ENCODE assay signal across 10 cellular contexts in the genomic region with DNA sequence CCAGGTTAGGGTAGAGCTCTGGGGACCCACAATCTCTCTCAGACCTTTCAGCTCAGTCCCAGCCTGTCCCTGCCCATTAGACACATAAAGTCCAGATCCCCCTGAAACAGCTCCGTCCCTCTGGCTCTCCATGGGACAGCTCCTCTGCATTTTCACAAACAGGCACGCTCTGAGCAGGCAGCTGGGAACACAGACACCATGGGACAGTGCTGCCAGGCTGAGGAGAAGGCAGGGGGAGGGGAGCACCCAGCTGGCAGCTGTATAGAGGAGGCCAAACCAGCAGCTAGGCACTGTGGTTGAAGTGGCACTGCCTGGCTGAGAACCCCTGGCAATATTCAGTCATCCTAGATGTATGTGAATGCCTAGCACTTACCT. TPM values are rescaled to one million over a fixed set of nuclear protein-coding genes. Genes with fewer than 3 reads are reported as not detected.
DNase-seq lines count a peak whose midpoint lies in the region; ATAC-seq and TF ChIP-seq lines count a peak whose summit lies in the region.
"Had no signal": no experiment of that assay in that cellular context is flagged by ENCODE, and none has a peak within 500 bp of the region (broad histone marks: within the 10 kb centered on the region; RNA-seq: fewer than 3 reads in every experiment).

No MANE protein-coding gene starts in this region.

- no peak for TF ChIP-seq CTCF in CD4-positive, alpha-beta T cell (IDR thresholded peaks at IDR 0.05)
- TF ChIP-seq CTCF in coronary artery (IDR thresholded peaks at IDR 0.05), result no peak
- no peak for TF ChIP-seq CTCF in nephron (IDR thresholded peaks at IDR 0.05; ENCODE audit: unreplicated experiment in 3 of 3)
- TF ChIP-seq CTCF in left lung (IDR thresholded peaks at IDR 0.05), result no peak

- peak overlapping the region; percentile 96 for H3K4me3 ChIP-seq in coronary artery
- H3K4me3 ChIP-seq in left lung, result peak overlapping the region in 1 of 2 donors; percentile 97

- POLR2A ChIA-PET in CD4-positive, alpha-beta T cell (lab: Charles Lee), result interaction anchor here (0.9 to 13.0 kb wide), 13 partner anchors 14 to 436 kb away, joined by 3 to 427 read pairs (median 16); a partner anchor contains a TSS

- no peaks in the 10 kb centered on the region for H3K9me3 Mint-ChIP-seq in CD4-positive, alpha-beta T cell
- no peaks in the 10 kb centered on the region for H3K9me3 Mint-ChIP-seq in nephron

- no peak for DNase-seq in CD4-positive, alpha-beta T cell
- peak; percentile 40 for DNase-seq in NCI-H1694 treated with DMSO at 0.1 percent for 48 hours (lab: John Stamatoyannopoulos, UW)
- no peak for DNase-seq in coronary artery (ENCODE audit: low spot score)
- DNase-seq in RKO (ENCODE audit: low spot score), result no peak
- DNase-seq in left lung, result no peak

- no peaks in the 10 kb centered on the region for H3K9me3 ChIP-seq in CD4-positive, alpha-beta T cell (ENCODE audit: control insufficient read depth, low read length)
- no peaks in the 10 kb centered on the region for H3K9me3 ChIP-seq in left lung

- intact Hi-C loops in CD4-positive, alpha-beta T cell (cut with DNase I, micrococcal nuclease), result loop anchor here (1.0 to 10.0 kb wide), 6 partner anchors 13 to 185 kb away; a partner anchor contains a TSS
- intact Hi-C loops in left lung (cut with DNase I), result no loop called here

- peak overlapping the region; percentile 87 for H3K27ac ChIP-seq in CD4-positive, alpha-beta T cell (ENCODE audit: low read depth, low read length)
- H3K27ac ChIP-seq in coronary artery (peak overlapping the region; percentile 86 to 93), left lung (peak overlapping the region in 1 of 2 donors; percentile 93)
- H3K27ac ChIP-seq: VCaP had no signal

- no peak for ATAC-seq in CD4-positive, alpha-beta T cell (ENCODE audit: poor library complexity)
- ATAC-seq in HG02973 (IDR thresholded peaks at IDR 0.05; ENCODE audit: unreplicated experiment) (no peak), GM21360 (IDR thresholded peaks at IDR 0.05; ENCODE audit: unreplicated experiment) (no peak), left lung (no peak)

- peak overlapping the region; percentile 86 for H3K27ac Mint-ChIP-seq in CD4-positive, alpha-beta T cell
- H3K27ac Mint-ChIP-seq in nephron, result peak overlapping the region; percentile 70 to 90 (median 86)

- no peaks in the 10 kb centered on the region for H3K27me3 ChIP-seq in CD4-positive, alpha-beta T cell (ENCODE audit: control insufficient read depth, insufficient read depth, low read length)
- no peaks in the 10 kb centered on the region for H3K27me3 ChIP-seq in left lung

- peaks cover 72% of the 10 kb centered on the region for H3K36me3 Mint-ChIP-seq in CD4-positive, alpha-beta T cell (ENCODE audit: low read depth)
- no peaks in the 10 kb centered on the region for H3K36me3 Mint-ChIP-seq in nephron (ENCODE audit: low read depth)

- no peaks in the 10 kb centered on the region for H3K27me3 Mint-ChIP-seq in CD4-positive, alpha-beta T cell
- H3K27me3 Mint-ChIP-seq in nephron (ENCODE audit: low read depth), result peaks cover 2% of the 10 kb centered on the region

- H3K4me3 Mint-ChIP-seq in CD4-positive, alpha-beta T cell, result peak overlapping the region; percentile 97
- H3K4me3 Mint-ChIP-seq in nephron, result peak overlapping the region; percentile 87 to 95 (median 94)

- H3K4me1 Mint-ChIP-seq in CD4-positive, alpha-beta T cell (ENCODE audit: low read depth), result peaks cover 65% of the 10 kb centered on the region
- H3K4me1 Mint-ChIP-seq in nephron, result peaks cover 45% of the 10 kb centered on the region

- peaks cover 0 to 25% of the 10 kb centered on the region in 2 donors for H3K36me3 ChIP-seq in left lung

- peaks cover 20 to 70% of the 10 kb centered on the region in 2 donors for H3K4me1 ChIP-seq in left lung

- CTCF ChIA-PET in CD4-positive, alpha-beta T cell (lab: Charles Lee), result interaction anchor here (1.0 to 3.8 kb wide), 3 partner anchors 31 to 103 kb away, joined by 3 to 20 read pairs (median 9); a partner anchor contains a TSS

RNA-seq across cellular contexts. Expression of a gene that starts 2.0 kb away (rescaled TPM):
- total RNA-seq in CD4-positive, alpha-beta T cell, result 100 to 1,000 TPM; 199 to 204 TPM
- total RNA-seq in left lung, result 10 to 100 TPM; 77.4 to 98.5 TPM

RNA-seq across cellular contexts. Expression of a gene that starts 8.7 kb away (rescaled TPM):
- total RNA-seq in CD4-positive, alpha-beta T cell, result not detected
- total RNA-seq in left lung, result under 1 TPM in 1 of 2 donors, not detected in 1; 0.61 TPM
- total RNA-seq: fibroblast of villous mesenchyme had no signal

RNA-seq across cellular contexts. Expression of a gene that starts 43.9 kb away (rescaled TPM):
- 10 to 100 TPM; 24.1 to 26.2 TPM for total RNA-seq in CD4-positive, alpha-beta T cell
- total RNA-seq in left lung, result 10 to 100 TPM; 52.7 to 59.8 TPM

Comparison
In these comparisons a context has a peak if more than half of its experiments do, and no peak if none do; other contexts are left out.
1. intact Hi-C loops: an anchor here in CD4-positive, alpha-beta T cell (1.0 to 10.0 kb wide); none called in left lung.